ENCODE assay signal across 24 cellular contexts in genomic region chr5:25028994-25029393, GRCh38.
DNase-seq lines count a peak whose midpoint lies in the region; ATAC-seq and TF ChIP-seq lines count a peak whose summit lies in the region.
"Had no signal": no experiment of that assay in that cellular context is flagged by ENCODE, and none has a peak within 500 bp of the region (broad histone marks: within the 10 kb centered on the region; RNA-seq: fewer than 3 reads in every experiment).

No MANE protein-coding gene starts in this region.

- TF ChIP-seq POLR2A in sigmoid colon (IDR thresholded peaks at IDR 0.05) (no peak), gastroesophageal sphincter (IDR thresholded peaks at IDR 0.05) (no peak)

- no peaks in the 10 kb centered on the region for H4K20me1 ChIP-seq in osteoblast (ENCODE audit: insufficient read depth, low read length)

- H3K9me3 ChIP-seq in sigmoid colon, result no peaks in the 10 kb centered on the region
- H3K9me3 ChIP-seq in osteoblast (ENCODE audit: low read depth, low read length), result peaks cover 5% of the 10 kb centered on the region
- no peaks in the 10 kb centered on the region for H3K9me3 ChIP-seq in gastroesophageal sphincter
- H3K9me3 ChIP-seq: gastrocnemius medialis, HAP-1, lower lobe of right lung had no signal

- intact Hi-C loops in sigmoid colon (cut with DNase I), result no loop called here

- H3K36me3 ChIP-seq in sigmoid colon (no peaks in the 10 kb centered on the region), osteoblast (ENCODE audit: insufficient read depth, low read length) (no peaks in the 10 kb centered on the region), gastroesophageal sphincter (no peaks in the 10 kb centered on the region)
- H3K36me3 ChIP-seq: gastrocnemius medialis, HAP-1, lower lobe of right lung had no signal

- H3K79me2 ChIP-seq in osteoblast (ENCODE audit: insufficient read depth, low read length), result no peaks in the 10 kb centered on the region

- no peak overlapping the region for H3K27ac ChIP-seq in sigmoid colon
- H3K27ac ChIP-seq in osteoblast (ENCODE audit: low read depth, low read length), result no peak overlapping the region
- no peak overlapping the region for H3K27ac ChIP-seq in gastroesophageal sphincter
- H3K27ac ChIP-seq: coronary artery, epithelial cell of prostate, gastrocnemius medialis, lower lobe of right lung had no signal

- TF ChIP-seq EP300 in sigmoid colon (IDR thresholded peaks at IDR 0.05), result no peak
- no peak for TF ChIP-seq EP300 in gastroesophageal sphincter (IDR thresholded peaks at IDR 0.05)

- no peak overlapping the region for H3K27ac Mint-ChIP-seq in activated naive CD4-positive, alpha-beta T cell treated with anti-CD3 and anti-CD28 coated beads, Interleukin-2, amount 50 U/mL, for 72 hours
- H3K27ac Mint-ChIP-seq: CD4-positive, alpha-beta memory T cell; naive thymus-derived CD8-positive, alpha-beta T cell; stimulated activated naive CD8-positive, alpha-beta T cell treated with anti-CD3 and anti-CD28 coated beads, Interleukin-15, Interleukin-2, amounts not matched to agents 100 ng/mL and 50 ng/mL, for 24 hours; T-helper 17 cell had no signal

- H3K9me3 Mint-ChIP-seq in activated naive CD4-positive, alpha-beta T cell treated with anti-CD3 and anti-CD28 coated beads, Interleukin-2, amount 50 U/mL, for 72 hours, result peaks cover 29 to 42% of the 10 kb centered on the region in 2 donors

- H3K4me1 ChIP-seq in sigmoid colon (no peaks in the 10 kb centered on the region), osteoblast (ENCODE audit: insufficient read depth, low read length) (no peaks in the 10 kb centered on the region), gastroesophageal sphincter (no peaks in the 10 kb centered on the region)
- H3K4me1 ChIP-seq: gastrocnemius medialis, HAP-1, lower lobe of right lung had no signal

- H3K4me2 ChIP-seq in osteoblast (ENCODE audit: insufficient read depth, low read length), result no peak overlapping the region

- H3K27me3 ChIP-seq in sigmoid colon (no peaks in the 10 kb centered on the region), osteoblast (ENCODE audit: insufficient read depth, low read length) (no peaks in the 10 kb centered on the region), gastroesophageal sphincter (no peaks in the 10 kb centered on the region)
- H3K27me3 ChIP-seq: gastrocnemius medialis had no signal

- no peak overlapping the region for H2AFZ ChIP-seq in osteoblast (ENCODE audit: low read length)

- no peak overlapping the region for H3K4me3 ChIP-seq in sigmoid colon
- no peak overlapping the region for H3K4me3 ChIP-seq in osteoblast (ENCODE audit: insufficient read depth, low read length)
- H3K4me3 ChIP-seq in gastroesophageal sphincter, result no peak overlapping the region
- H3K4me3 ChIP-seq: coronary artery, gastrocnemius medialis, HAP-1, lower lobe of right lung had no signal

- peaks cover 0 to 6% of the 10 kb centered on the region in 2 donors for H3K36me3 Mint-ChIP-seq in activated naive CD4-positive, alpha-beta T cell treated with anti-CD3 and anti-CD28 coated beads, Interleukin-2, amount 50 U/mL, for 72 hours
- H3K36me3 Mint-ChIP-seq: CD4-positive, alpha-beta memory T cell had no signal

- DNase-seq in NCI-H524 (lab: John Stamatoyannopoulos, UW) (peak; percentile 17 to 63), NCI-H524 treated with DMSO at 0.1 percent for 48 hours (lab: John Stamatoyannopoulos, UW) (no peak), NCI-H1694 (lab: John Stamatoyannopoulos, UW) (peak; percentile 52), cerebellar cortex (ENCODE audit: low spot score) (peak; percentile 95), sigmoid colon (peak; percentile 62), osteoblast (ENCODE audit: insufficient read length, low spot score, missing footprints) (no peak)
- no peak for DNase-seq in activated naive CD4-positive, alpha-beta T cell treated with anti-CD3 and anti-CD28 coated beads, Interleukin-2, amount 50 U/mL, for 72 hours (ENCODE audit: low spot score in 2 of 2)
- DNase-seq: ACHN; activated CD4-positive, CD25-positive, alpha-beta regulatory T cell; activated CD8-positive, alpha-beta memory T cell treated with anti-CD3 and anti-CD28 coated beads for 24 hours; gastrocnemius medialis; Kasumi-1; lower lobe of right lung; naive thymus-derived CD8-positive, alpha-beta T cell; NCI-H1930; stimulated activated CD4-positive, alpha-beta T cell treated with anti-CD3 and anti-CD28 coated beads, Interleukin-15, amount 100 ng/mL, for 24 hours; T-helper 17 cell had no signal

- ATAC-seq in gastroesophageal sphincter, result no peak
- no peak for ATAC-seq in activated naive CD4-positive, alpha-beta T cell treated with anti-CD3 and anti-CD28 coated beads, Interleukin-2, amount 50 U/mL, for 72 hours
- ATAC-seq: gastrocnemius medialis; naive thymus-derived CD8-positive, alpha-beta T cell; Right ventricle myocardium inferior; T-helper 17 cell had no signal

- no peak for TF ChIP-seq CTCF in sigmoid colon (IDR thresholded peaks at IDR 0.05)
- no peak for TF ChIP-seq CTCF in osteoblast (IDR thresholded peaks at IDR 0.05; ENCODE audit: extremely low read depth, low read depth, low read length)
- TF ChIP-seq CTCF in gastroesophageal sphincter (IDR thresholded peaks at IDR 0.05), result no peak

Comparison
In these comparisons a context has a peak if more than half of its experiments do, and no peak if none do; other contexts are left out.
1. DNase-seq: peak in NCI-H524 (2 of 2), NCI-H1694 (single experiment), cerebellar cortex (single experiment) and sigmoid colon (single experiment); none in NCI-H524 treated with DMSO at 0.1 percent for 48 hours (single experiment), osteoblast (single experiment) and activated naive CD4-positive, alpha-beta T cell treated with anti-CD3 and anti-CD28 coated beads, Interleukin-2, amount 50 U/mL, for 72 hours (0 of 2).